ENCODE assay signal across 9 cellular contexts in genomic region chr17:50213026-50214015, GRCh38. TPM values are rescaled to one million over a fixed set of nuclear protein-coding genes. Genes with fewer than 3 reads are reported as not detected.
DNase-seq lines count a peak whose midpoint lies in the region; ATAC-seq and TF ChIP-seq lines count a peak whose summit lies in the region.
"Had no signal": no experiment of that assay in that cellular context is flagged by ENCODE, and none has a peak within 500 bp of the region (broad histone marks: within the 10 kb centered on the region; RNA-seq: fewer than 3 reads in every experiment).

No MANE protein-coding gene starts in this region.

- H3F3A ChIP-seq in DOHH2 (ENCODE audit: control insufficient read depth, insufficient read depth), result no peaks in the 10 kb centered on the region

- intact Hi-C loops in adrenal gland (cut with DNase I), result no loop called here

- no peaks in the 10 kb centered on the region for H3K9me3 Mint-ChIP-seq in nephron

- no peak for TF ChIP-seq POLR2A in adrenal gland (IDR thresholded peaks at IDR 0.05)

- peak; percentile 66 for ATAC-seq in GM19324 (IDR thresholded peaks at IDR 0.05; ENCODE audit: low FRiP score, unreplicated experiment)
- ATAC-seq in HG03432 (IDR thresholded peaks at IDR 0.05; ENCODE audit: unreplicated experiment), result peak; percentile 87

- H3K9me2 ChIP-seq in DOHH2 (replicated peaks; ENCODE audit: control insufficient read depth, low read length), result no peaks in the 10 kb centered on the region

- peaks cover 38% of the 10 kb centered on the region for H3K27me3 ChIP-seq in DOHH2 (ENCODE audit: control insufficient read depth, low read length)
- peaks cover 7% of the 10 kb centered on the region for H3K27me3 ChIP-seq in adrenal gland

- TF ChIP-seq CTCF in DOHH2 (IDR thresholded peaks at IDR 0.05; ENCODE audit: low read depth, low read length, poor library complexity, severe bottlenecking), result peak; percentile 27
- TF ChIP-seq CTCF in nephron (IDR thresholded peaks at IDR 0.05; ENCODE audit: unreplicated experiment in 3 of 3), result no peak
- no peak for TF ChIP-seq CTCF in adrenal gland (IDR thresholded peaks at IDR 0.05)

- peaks cover 7% of the 10 kb centered on the region for H3K27me3 Mint-ChIP-seq in nephron (ENCODE audit: low read depth)

- H3K4me2 ChIP-seq in DOHH2 (ENCODE audit: low read length), result no peak overlapping the region

- 65 to 71% (median 69%) methylated on average over 7 to 9 of the region's 9 CpGs for WGBS in adrenal gland, 4 donors

- DNase-seq in activated T-cell treated with anti-CD3 and anti-CD28 coated beads for 48 hours (ENCODE audit: low read depth) (peak; percentile 16), cerebellar nuclear complex (lab: John Stamatoyannopoulos, UW) (no peak), adrenal gland (no peak), Ammon's horn (ENCODE audit: low spot score) (no peak)

- H3K27ac Mint-ChIP-seq in nephron, result peak overlapping the region; percentile 98 to 100 (median 99)

- H4K20me1 ChIP-seq in DOHH2 (ENCODE audit: control insufficient read depth, insufficient read depth, low read depth, low read length), result no peaks in the 10 kb centered on the region

- H3K36me3 Mint-ChIP-seq in nephron (ENCODE audit: low read depth), result no peaks in the 10 kb centered on the region

- peak overlapping the region in 1 of 3 experiments; percentile 24 for H3K4me3 Mint-ChIP-seq in nephron

- H3K4me1 Mint-ChIP-seq in nephron, result peaks cover 92% of the 10 kb centered on the region

- no peaks in the 10 kb centered on the region for H3K36me3 ChIP-seq in DOHH2 (ENCODE audit: control insufficient read depth, low read length)
- no peaks in the 10 kb centered on the region for H3K36me3 ChIP-seq in adrenal gland (replicated peaks in 1 of 2)

- H3K9me3 ChIP-seq in DOHH2 (ENCODE audit: control insufficient read depth, insufficient read depth, low read length) (no peaks in the 10 kb centered on the region), adrenal gland (replicated peaks in 1 of 3) (no peaks in the 10 kb centered on the region)

- H3K27ac ChIP-seq in DOHH2 (ENCODE audit: low read depth, low read length) (no peak overlapping the region), adrenal gland (no peak overlapping the region)

- no peaks in the 10 kb centered on the region for H3K4me1 ChIP-seq in DOHH2 (ENCODE audit: control insufficient read depth, low read length)
- peaks cover 0 to 1% of the 10 kb centered on the region in 2 donors for H3K4me1 ChIP-seq in adrenal gland (replicated peaks in 1 of 2)

- H3K4me3 ChIP-seq in DOHH2 (ENCODE audit: low read length) (no peak overlapping the region), adrenal gland (no peak overlapping the region)

- H3K79me2 ChIP-seq in DOHH2 (ENCODE audit: control insufficient read depth, low read length), result no peaks in the 10 kb centered on the region

RNA-seq across cellular contexts. Expression of gene COL1A1, which starts 11.9 kb away (rescaled TPM):
- 100 to 1,000 TPM in 4 of 8 donors, 10 to 100 TPM in 4; 50.2 to 263 (median 105) TPM for total RNA-seq in adrenal gland
- 100 to 1,000 TPM in 1 of 3 donors, 10 to 100 TPM in 2; 39.6 to 101 (median 40.1) TPM for polyA plus RNA-seq in adrenal gland

RNA-seq across cellular contexts. Expression of gene SGCA, which starts 47.5 kb away (rescaled TPM):
- total RNA-seq in adrenal gland, result 1 to 10 TPM in 3 of 8 donors, under 1 TPM in 2, not detected in 3; 0.28 to 3.0 (median 1.2) TPM
- 1 to 10 TPM in 2 of 3 donors, not detected in 1; 5.2 to 5.5 TPM for polyA plus RNA-seq in adrenal gland
- total RNA-seq: endothelial cell of umbilical vein had no signal
- polyA plus RNA-seq: endothelial cell of umbilical vein had no signal
